ENCODE assay signal across 8 cellular contexts in the genomic region with DNA sequence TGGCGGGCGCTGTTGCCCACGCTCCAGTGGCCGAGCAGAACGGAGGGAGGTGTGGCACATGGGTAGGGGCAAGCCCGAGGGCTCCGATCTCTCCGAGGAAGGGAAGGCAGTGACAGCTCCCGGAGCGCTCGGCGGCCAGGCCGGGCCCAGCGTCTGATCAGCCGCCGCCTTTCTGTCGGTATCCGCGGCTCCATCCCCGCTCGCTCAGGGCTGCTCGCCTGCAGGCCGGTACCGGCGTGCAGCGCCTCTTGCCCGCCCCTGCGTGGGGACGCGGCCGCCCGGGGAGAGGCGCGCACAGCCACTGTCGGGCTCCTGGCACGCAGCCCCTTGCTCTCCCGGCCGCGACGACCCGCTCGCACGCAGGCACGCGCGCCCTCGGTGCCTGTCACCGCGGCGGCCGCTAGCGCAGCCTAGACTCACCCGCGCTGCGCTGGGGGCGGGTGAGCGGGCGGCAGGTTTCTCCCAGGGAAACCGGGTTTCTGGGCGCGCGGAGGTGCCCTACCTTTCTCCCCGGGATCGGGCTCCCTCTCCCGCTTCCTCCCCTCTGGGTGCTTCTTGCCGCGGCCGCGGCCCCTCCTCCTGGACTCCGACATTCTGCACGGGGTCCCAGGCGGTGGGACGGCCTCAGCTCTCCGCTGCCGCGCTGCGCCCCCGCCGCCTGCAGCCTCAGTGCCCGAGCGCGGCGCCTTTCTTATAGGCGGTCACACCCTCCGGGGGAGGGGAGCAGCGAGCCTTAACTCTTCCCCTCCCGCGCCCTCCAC.
DNase-seq lines count a peak whose midpoint lies in the region; ATAC-seq, FAIRE-seq and TF ChIP-seq lines count a peak whose summit lies in the region.

No MANE protein-coding gene starts in this region.

- FAIRE-seq in GM12878 (lab: Jason Lieb, UNC) (no peak), keratinocyte (lab: Jason Lieb, UNC) (no peak)

- H3K27ac ChIP-seq in GM12878 (ENCODE audit: control insufficient read depth, insufficient read depth) (no peak overlapping the region), keratinocyte (ENCODE audit: control insufficient read depth, insufficient read depth, low read length) (no peak overlapping the region)

- H3K27me3 ChIP-seq in GM12878 (replicated peaks in 1 of 2; ENCODE audit: control insufficient read depth in 2 of 2, insufficient read depth in 2 of 2, low read length in 1 of 2) (peaks cover 0 to 13% of the 10 kb centered on the region in 2 experiments; a peak in 2 of 4 replicates), keratinocyte (ENCODE audit: control insufficient read depth, extremely low read depth, insufficient read depth, low read length) (peaks cover 47% of the 10 kb centered on the region)

- H3K27ac Mint-ChIP-seq in Calu3 (ENCODE audit: unreplicated experiment) = no peak overlapping the region
- H3K27ac Mint-ChIP-seq in stimulated activated effector memory CD8-positive, alpha-beta T cell treated with anti-CD3 and anti-CD28 coated beads, Interleukin-12 subunit alpha, Interleukin-12 subunit beta, amount 100 ng/mL, for 72 hours = no peak overlapping the region

- H4K20me1 ChIP-seq in GM12878 (ENCODE audit: control insufficient read depth, insufficient read depth) (no peaks in the 10 kb centered on the region; the same call in none of the 2 replicates), keratinocyte (ENCODE audit: control insufficient read depth, extremely low read depth, insufficient read depth, low read length) (peaks cover 3% of the 10 kb centered on the region)

- no TSS peak for BruUV-seq in Calu3 (replicated peaks; lab: Mats Ljungman, UMichigan)
- BruUV-seq in GM12878 (replicated peaks; lab: Mats Ljungman, UMichigan) = no TSS peak

- H3K4me3 ChIP-seq in GM12878 (peak overlapping the region; percentile 46; the same call in 1 of the 2 replicates), keratinocyte (ENCODE audit: control insufficient read depth in 2 of 3, extremely low read depth in 1 of 3, insufficient read depth in 2 of 3, low read depth in 1 of 3, low read length in 3 of 3) (peak overlapping the region; percentile 29 to 50 (median 36))

- H2AFZ ChIP-seq in GM12878 (ENCODE audit: control insufficient read depth, low read depth, low read length) = peak overlapping the region; percentile 17; the same call in 1 of the 2 replicates
- no peak overlapping the region for H2AFZ ChIP-seq in keratinocyte (ENCODE audit: control insufficient read depth, low read length)

- dilution Hi-C loops in keratinocyte (cut with MboI; ENCODE audit: extremely low pct_ligation_motif_present, low sequenced_read_pairs) = no loop called here

- no peaks in the 10 kb centered on the region for H3K36me3 Mint-ChIP-seq in Calu3 (ENCODE audit: insufficient read depth, unreplicated experiment)
- no peaks in the 10 kb centered on the region for H3K36me3 Mint-ChIP-seq in stimulated activated effector memory CD8-positive, alpha-beta T cell treated with anti-CD3 and anti-CD28 coated beads, Interleukin-12 subunit alpha, Interleukin-12 subunit beta, amount 100 ng/mL, for 72 hours

- no peaks in the 10 kb centered on the region; a peak in 2 of 4 replicates for H3K36me3 ChIP-seq in GM12878 (ENCODE audit: control insufficient read depth in 2 of 2, insufficient read depth in 2 of 2, low read length in 1 of 2)
- no peaks in the 10 kb centered on the region for H3K36me3 ChIP-seq in keratinocyte (ENCODE audit: control insufficient read depth in 2 of 2, extremely low read depth in 1 of 2, insufficient read depth in 2 of 2, low read length in 2 of 2)

- RAD21 ChIA-PET in GM12878 (lab: Charles Lee; ENCODE audit: unreplicated experiment) = no interaction called here

- POLR2A ChIA-PET in GM12878 (lab: Charles Lee) = no interaction called here

- H3K4me3 Mint-ChIP-seq in Calu3 (ENCODE audit: low read depth, unreplicated experiment) = no peak overlapping the region
- peak overlapping the region; percentile 53 for H3K4me3 Mint-ChIP-seq in stimulated activated effector memory CD8-positive, alpha-beta T cell treated with anti-CD3 and anti-CD28 coated beads, Interleukin-12 subunit alpha, Interleukin-12 subunit beta, amount 100 ng/mL, for 72 hours

- ATAC-seq in HG02610 (IDR thresholded peaks at IDR 0.05; ENCODE audit: unreplicated experiment) (peak; percentile 46), GM12878 (peak; percentile 80), GM21529 (IDR thresholded peaks at IDR 0.05; ENCODE audit: unreplicated experiment) (no peak)
- ATAC-seq in stimulated activated effector memory CD8-positive, alpha-beta T cell treated with anti-CD3 and anti-CD28 coated beads, Interleukin-12 subunit alpha, Interleukin-12 subunit beta, amount 100 ng/mL, for 72 hours = peak; percentile 65

- H3K4me2 ChIP-seq in GM12878 (ENCODE audit: control insufficient read depth, insufficient read depth) = peak overlapping the region; percentile 74
- H3K4me2 ChIP-seq in keratinocyte (ENCODE audit: control insufficient read depth, extremely low read depth, insufficient read depth, low read depth, low read length) = peak overlapping the region; percentile 61

- H3K27me3 Mint-ChIP-seq in Calu3 (ENCODE audit: unreplicated experiment) = peaks cover 48% of the 10 kb centered on the region

- H3K4me1 ChIP-seq in GM12878 (ENCODE audit: control insufficient read depth, insufficient read depth, low read length) = no peaks in the 10 kb centered on the region; the same call in 1 of the 2 replicates
- peaks cover 5% of the 10 kb centered on the region for H3K4me1 ChIP-seq in keratinocyte (ENCODE audit: control insufficient read depth, extremely low read depth, insufficient read depth, low read length)

- in situ Hi-C loops in GM12878 (cut with MboI) = no loop called here

- DNase-seq in Calu3 (peak; percentile 18), GM12878 (ENCODE audit: low read depth, low spot score) (no peak), keratinocyte (ENCODE audit: low read depth, low spot score) (no peak), NCI-H510A treated with DMSO at 0.1 percent for 48 hours (lab: John Stamatoyannopoulos, UW) (no peak), NCI-H187 (lab: John Stamatoyannopoulos, UW) (no peak)
- peak in 1 of 2 donors; percentile 54 for DNase-seq in stimulated activated effector memory CD8-positive, alpha-beta T cell treated with anti-CD3 and anti-CD28 coated beads, Interleukin-12 subunit alpha, Interleukin-12 subunit beta, amount 100 ng/mL, for 72 hours (ENCODE audit: low spot score in 2 of 2)

- H3K79me2 ChIP-seq in GM12878 (ENCODE audit: control insufficient read depth, insufficient read depth, low read length) = no peaks in the 10 kb centered on the region
- no peaks in the 10 kb centered on the region for H3K79me2 ChIP-seq in keratinocyte (ENCODE audit: control insufficient read depth, insufficient read depth, low read length)

- H3K9me3 ChIP-seq in GM12878 (replicated peaks; ENCODE audit: control insufficient read depth, insufficient read depth, low read length) (no peaks in the 10 kb centered on the region), keratinocyte (ENCODE audit: control insufficient read depth, low read depth, low read length) (no peaks in the 10 kb centered on the region)

- intact Hi-C loops in Calu3 (cut with micrococcal nuclease; ENCODE audit: unreplicated experiment) = no loop called here
- intact Hi-C loops in GM12878 (cut with micrococcal nuclease; ENCODE audit: unreplicated experiment) = loop anchor here (5.0 kb wide), 1 partner anchor 63 kb away; no protein-coding TSS in a partner anchor

- no peak for TF ChIP-seq POLR2A in GM12878 (IDR thresholded peaks at IDR 0.05; ENCODE audit: low read depth, low read length)

- no peak for TF ChIP-seq CTCF in Calu3 (IDR thresholded peaks at IDR 0.05; ENCODE audit: unreplicated experiment)
- TF ChIP-seq CTCF in GM12878 (IDR thresholded peaks at IDR 0.05 in 2 of 3, conservative IDR thresholded peaks at IDR 0.05 in 1 of 3; ENCODE audit: control insufficient read depth in 2 of 3, extremely low read depth in 1 of 3, insufficient read depth in 1 of 3, low read depth in 3 of 3, low read length in 3 of 3) = no peak
- TF ChIP-seq CTCF in keratinocyte (optimal IDR thresholded peaks at IDR 0.05 in 1 of 3, IDR thresholded peaks at IDR 0.05 in 1 of 3, conservative IDR thresholded peaks at IDR 0.05 in 1 of 3; ENCODE audit: extremely low read depth in 1 of 3, insufficient read depth in 2 of 3, low read length in 3 of 3) = no peak

- CTCF ChIA-PET in Calu3 (lab: Charles Lee) (interaction anchor here (1.1 kb wide), 1 partner anchor 65 kb away, joined by 3 read pairs; no protein-coding TSS in a partner anchor), GM12878 (lab: Yijun Ruan, JAX) (interaction anchor here (0.7 kb wide), 1 partner anchor 65 kb away, joined by 3 read pairs; no protein-coding TSS in a partner anchor)

- H3K9me3 Mint-ChIP-seq in Calu3 (ENCODE audit: low read depth, unreplicated experiment) = no peaks in the 10 kb centered on the region
- H3K9me3 Mint-ChIP-seq in stimulated activated effector memory CD8-positive, alpha-beta T cell treated with anti-CD3 and anti-CD28 coated beads, Interleukin-12 subunit alpha, Interleukin-12 subunit beta, amount 100 ng/mL, for 72 hours = no peaks in the 10 kb centered on the region

- H3K4me1 Mint-ChIP-seq in Calu3 (ENCODE audit: low read depth, unreplicated experiment) = no peaks in the 10 kb centered on the region
- peaks cover 6% of the 10 kb centered on the region for H3K4me1 Mint-ChIP-seq in stimulated activated effector memory CD8-positive, alpha-beta T cell treated with anti-CD3 and anti-CD28 coated beads, Interleukin-12 subunit alpha, Interleukin-12 subunit beta, amount 100 ng/mL, for 72 hours

- no peak for TF ChIP-seq RAD21 in GM12878 (IDR thresholded peaks at IDR 0.05; ENCODE audit: insufficient read depth, low read depth, low read length)

- WGBS in GM12878 (ENCODE audit: insufficient coverage, insufficient replicate concordance, low lambda C conversion rate, missing lambda C conversion rate) = 11% methylated on average over 71 of the region's 88 CpGs

- H3K9me1 ChIP-seq in keratinocyte (ENCODE audit: control insufficient read depth, extremely low read depth, insufficient read depth, low read length) = no peaks in the 10 kb centered on the region

- H3K9ac ChIP-seq in GM12878 (ENCODE audit: control insufficient read depth, insufficient read depth, low read length) (no peak overlapping the region; the same call in 1 of the 2 replicates), keratinocyte (ENCODE audit: control insufficient read depth, extremely low read depth, insufficient read depth, low read length) (no peak overlapping the region)

- no peak for TF ChIP-seq EP300 in GM12878 (IDR thresholded peaks at IDR 0.05; ENCODE audit: borderline replicate concordance in 1 of 2, control insufficient read depth in 1 of 2, low read depth in 2 of 2, low read length in 2 of 2)

- SMC1A ChIA-PET in GM12878 (lab: Charles Lee; ENCODE audit: uncharacterized antibody, unreplicated experiment) = no interaction called here

TF ChIP-seq in GM12878, 131 proteins besides CTCF, POLR2A, EP300 and RAD21 (continues in another document):
- peak in 1 of 2 experiments; percentile 66; a peak in 2 of 4 replicates for TF ChIP-seq BHLHE40 (IDR thresholded peaks at IDR 0.05; ENCODE audit: borderline replicate concordance in 1 of 2, low read depth in 2 of 2, low read length in 1 of 2)
- TF ChIP-seq GATAD2B (conservative IDR thresholded peaks at IDR 0.05; ENCODE audit: low read depth) = 0 out of 2 replicates have a peak, but pooled peaks have one; percentile 53
- peak; percentile 79 for TF ChIP-seq HDAC6 (IDR thresholded peaks at IDR 0.05; ENCODE audit: unreplicated experiment)
- TF ChIP-seq SUZ12 (IDR thresholded peaks at IDR 0.05; ENCODE audit: unreplicated experiment) = peak; percentile 56
